Comparison of ENCODE assay signal across 6 cellular contexts in genomic region chr18:75880266-75880665, GRCh38.
"Had no signal": no experiment of that assay in that cellular context is flagged by ENCODE, and none has a peak within 500 bp of the region (broad histone marks: within the 10 kb centered on the region; RNA-seq: fewer than 3 reads in every experiment).

No MANE protein-coding gene starts in this region.

- H3K9me3 ChIP-seq: HAP-1 had no signal

- H3K9ac ChIP-seq: GM23248 had no signal

- H3K4me1 ChIP-seq: HAP-1 had no signal

- H3K4me3 ChIP-seq: GM23248, HAP-1 had no signal

- H3K27ac Mint-ChIP-seq: HFFc6 had no signal

- H3K27ac ChIP-seq: GM23248 had no signal

- H2AFZ ChIP-seq: GM23248 had no signal

- H3K4me3 Mint-ChIP-seq: HFFc6 had no signal

- DNase-seq: GM23248, GOT3, H7, HFFc6, IMR-90 had no signal

- H3K36me3 ChIP-seq: HAP-1 had no signal
